19 cellular contexts compared by ENCODE assay signal in the genomic region with DNA sequence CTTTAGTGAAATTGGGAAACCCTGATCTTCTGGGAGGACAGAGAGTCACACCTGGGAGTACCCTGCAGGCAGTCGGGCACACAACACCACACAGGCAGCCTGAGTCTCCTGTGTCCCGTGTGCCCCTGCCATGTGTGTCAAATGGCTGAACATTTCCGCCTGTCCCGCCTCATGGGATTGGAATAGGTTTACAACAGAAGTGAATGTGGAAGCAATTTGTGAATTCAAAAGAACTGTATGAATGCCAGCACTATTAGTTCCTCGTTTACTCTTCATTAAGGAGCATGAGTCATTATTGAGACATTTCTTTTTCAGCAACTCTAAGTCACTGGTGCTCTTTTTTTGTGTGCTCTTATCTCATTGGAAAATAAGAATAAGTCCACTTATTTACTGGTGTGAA.
DNase-seq lines count a peak whose midpoint lies in the region; ATAC-seq and TF ChIP-seq lines count a peak whose summit lies in the region.
"Had no signal": no experiment of that assay in that cellular context is flagged by ENCODE, and none has a peak within 500 bp of the region (broad histone marks: within the 10 kb centered on the region; RNA-seq: fewer than 3 reads in every experiment).

No MANE protein-coding gene starts in this region.

- H3K27ac ChIP-seq in epithelial cell of prostate = no peak overlapping the region
- H3K27ac ChIP-seq: BLaER1, PC-9, right lobe of liver, transverse colon had no signal

- DNase-seq in EH (ENCODE audit: low read depth) = peak; percentile 79
- DNase-seq in NOMO-1 treated with DMSO at 0.1 percent for 48 hours (lab: John Stamatoyannopoulos, UW; ENCODE audit: unreplicated experiment) = peak; percentile 56
- DNase-seq in epithelial cell of prostate (ENCODE audit: low read depth, low spot score) = peak; percentile 20
- peak; percentile 21 for DNase-seq in retinal pigment epithelial cell (ENCODE audit: low read depth)
- no peak for DNase-seq in NCI-H2196 treated with DMSO at 0.1 percent for 48 hours (lab: John Stamatoyannopoulos, UW; ENCODE audit: unreplicated experiment)
- DNase-seq in NCI-H1436 treated with DMSO at 0.1 percent for 48 hours (lab: John Stamatoyannopoulos, UW) = no peak
- DNase-seq: activated effector memory CD4-positive, alpha-beta T cell treated with Interleukin-2 at 50 U/mL for 16 hours; midbrain; NCI-H1417 treated with DMSO at 0.1 percent for 48 hours; NCI-H446; PC-9; right lobe of liver; stimulated activated CD4-positive, alpha-beta T cell treated with anti-CD3 and anti-CD28 coated beads, Interleukin-4, amount 100 ng/mL, for 4 hours; transverse colon had no signal

- no peak overlapping the region for H3K4me3 ChIP-seq in retinal pigment epithelial cell (ENCODE audit: low read length)
- H3K4me3 ChIP-seq: BLaER1, HAP-1, PC-9, right lobe of liver, transverse colon had no signal

- TF ChIP-seq CTCF in retinal pigment epithelial cell (conservative IDR thresholded peaks at IDR 0.05; ENCODE audit: low read depth, low read length) = no peak

- ATAC-seq in GM21529 (IDR thresholded peaks at IDR 0.05; ENCODE audit: unreplicated experiment) (no peak), HG02885 (IDR thresholded peaks at IDR 0.05; ENCODE audit: poor library complexity, unreplicated experiment) (no peak)
- ATAC-seq: right lobe of liver, WTC11 had no signal

Comparison
In these comparisons a context has a peak if more than half of its experiments do, and no peak if none do; other contexts are left out.
1. DNase-seq: peak in EH (single experiment), NOMO-1 treated with DMSO at 0.1 percent for 48 hours (single experiment), epithelial cell of prostate (single experiment) and retinal pigment epithelial cell (single experiment); none in NCI-H2196 treated with DMSO at 0.1 percent for 48 hours (single experiment) and NCI-H1436 treated with DMSO at 0.1 percent for 48 hours (single experiment).